1 cellular context compared by ENCODE assay signal in genomic region chr2:64722645-64723044, GRCh38.
TF ChIP-seq lines count a peak whose summit lies in the region.

No MANE protein-coding gene starts in this region.

TF ChIP-seq in K562, 482 proteins besides CTCF, POLR2A, EP300 and RAD21 (continued from another document):
- TF ChIP-seq ZNF280A (IDR thresholded peaks at IDR 0.05; ENCODE audit: low read depth, partially characterized antibody) (no peak), ZNF696 (CRISPR knock-in tag; conservative IDR thresholded peaks at IDR 0.05) (no peak), MITF (IDR thresholded peaks at IDR 0.05) (no peak)
